In the genomic region with DNA sequence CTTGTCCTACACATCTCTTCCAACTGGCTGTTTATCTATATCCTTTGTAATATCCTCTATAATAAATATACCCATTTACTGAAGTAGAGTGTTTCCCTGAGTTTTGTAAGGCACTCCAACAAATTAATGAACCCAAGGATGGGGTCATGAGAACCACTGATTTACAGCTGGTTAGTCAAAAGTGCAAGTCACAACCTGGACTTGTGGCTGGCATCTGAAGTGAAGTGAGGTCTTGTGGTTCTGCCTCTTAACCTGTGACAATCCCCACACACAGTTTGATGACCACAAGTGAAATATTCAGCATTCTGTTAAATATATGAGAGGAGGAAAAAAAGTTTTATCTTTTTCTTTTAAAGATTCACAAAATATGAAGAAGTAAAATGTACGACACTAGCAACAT, we compare ENCODE assay signal across 28 cellular contexts.
"Had no signal": no experiment of that assay in that cellular context is flagged by ENCODE, and none has a peak within 500 bp of the region (broad histone marks: within the 10 kb centered on the region; RNA-seq: fewer than 3 reads in every experiment).

No MANE protein-coding gene starts in this region.

- H3K4me3 ChIP-seq: heart left ventricle, neural progenitor cell, psoas muscle, right atrium auricular region, spleen, testis, transverse colon had no signal

- H3K79me2 ChIP-seq: parathyroid adenoma had no signal

- H3K27ac Mint-ChIP-seq: activated CD4-positive, alpha-beta T cell treated with anti-CD3 and anti-CD28 coated beads for 36 hours; activated CD8-positive, alpha-beta memory T cell treated with anti-CD3 and anti-CD28 coated beads, Interleukin-2, amount 10 ng/mL, durations not matched to agents 7 days and 5 days; activated CD8-positive, alpha-beta T cell treated with anti-CD3 and anti-CD28 coated beads, Interleukin-2, amount 10 ng/mL, durations not matched to agents 7 days and 5 days; activated naive CD4-positive, alpha-beta T cell treated with anti-CD3 and anti-CD28 coated beads, Interleukin-2, amount 50 U/mL, for 72 hours; activated T-helper 2 cell treated with anti-CD3 and anti-CD28 coated beads, Interferon-gamma antibody, Interleukin-2, Interleukin-4, amounts not matched to agents 10 μg/mL and 5 μg/mL and 100 μg/mL, durations not matched to agents 14 hours and 24 hours and 36 hours; effector memory CD8-positive, alpha-beta T cell; immature natural killer cell; mesothelial cell of epicardium; natural killer cell; neural progenitor cell had no signal

- H3K4me1 ChIP-seq: heart left ventricle, parathyroid adenoma, psoas muscle, right atrium auricular region, spleen, testis, transverse colon had no signal

- H3K9ac ChIP-seq: neural progenitor cell, parathyroid adenoma had no signal

- H3K9me3 ChIP-seq: heart left ventricle, psoas muscle, right atrium auricular region, testis, transverse colon had no signal

- H3K27ac ChIP-seq: brain microvascular endothelial cell, heart left ventricle, neural progenitor cell, parathyroid adenoma, psoas muscle, right atrium auricular region, spleen, testis, transverse colon had no signal

- H3K36me3 ChIP-seq: brain microvascular endothelial cell, heart left ventricle, neural progenitor cell, right atrium auricular region, spleen, transverse colon had no signal

- H2AFZ ChIP-seq: neural progenitor cell, parathyroid adenoma had no signal

- DNase-seq: activated CD4-positive, alpha-beta T cell treated with anti-CD3 and anti-CD28 coated beads for 36 hours; activated CD4-positive, CD25-positive, alpha-beta regulatory T cell; activated CD8-positive, alpha-beta memory T cell treated with anti-CD3 and anti-CD28 coated beads, Interleukin-2, amount 10 ng/mL, durations not matched to agents 7 days and 5 days; activated CD8-positive, alpha-beta T cell treated with anti-CD3 and anti-CD28 coated beads, Interleukin-2, amount 10 ng/mL, durations not matched to agents 7 days and 5 days; activated T-cell treated with anti-CD3 and anti-CD28 coated beads, Interleukin-2, amount 50 U/mL, for 48 hours; anterior cingulate cortex; brain microvascular endothelial cell; cortex of kidney; effector memory CD8-positive, alpha-beta T cell; foreskin fibroblast; heart left ventricle; hypothalamus; immature natural killer cell; left ventricle myocardium superior; natural killer cell; occipital lobe; psoas muscle; spleen; stimulated activated CD4-positive, alpha-beta T cell treated with anti-CD3 and anti-CD28 coated beads, Interleukin-2, amount 100 ng/mL, for 48 hours; stimulated activated naive CD8-positive, alpha-beta T cell treated with anti-CD3 and anti-CD28 coated beads, Interleukin-15, Interleukin-2, amounts not matched to agents 100 U/mL and 50 U/mL, for 24 hours; testis; transverse colon had no signal

- H3K9me3 Mint-ChIP-seq: activated naive CD4-positive, alpha-beta T cell treated with anti-CD3 and anti-CD28 coated beads, Interleukin-2, amount 50 U/mL, for 72 hours; activated T-helper 2 cell treated with anti-CD3 and anti-CD28 coated beads, Interferon-gamma antibody, Interleukin-2, Interleukin-4, amounts not matched to agents 10 μg/mL and 5 μg/mL and 100 μg/mL, durations not matched to agents 14 hours and 24 hours and 36 hours; effector memory CD8-positive, alpha-beta T cell; mesothelial cell of epicardium had no signal

- H3K36me3 Mint-ChIP-seq: activated CD8-positive, alpha-beta memory T cell treated with anti-CD3 and anti-CD28 coated beads, Interleukin-2, amount 10 ng/mL, durations not matched to agents 7 days and 5 days; activated naive CD4-positive, alpha-beta T cell treated with anti-CD3 and anti-CD28 coated beads, Interleukin-2, amount 50 U/mL, for 72 hours; immature natural killer cell; natural killer cell had no signal

- H3K4me3 Mint-ChIP-seq: activated CD4-positive, alpha-beta T cell treated with anti-CD3 and anti-CD28 coated beads for 36 hours; activated CD8-positive, alpha-beta memory T cell treated with anti-CD3 and anti-CD28 coated beads, Interleukin-2, amount 10 ng/mL, durations not matched to agents 7 days and 5 days; activated CD8-positive, alpha-beta T cell treated with anti-CD3 and anti-CD28 coated beads, Interleukin-2, amount 10 ng/mL, durations not matched to agents 7 days and 5 days; effector memory CD8-positive, alpha-beta T cell; immature natural killer cell; mesothelial cell of epicardium; natural killer cell; neural progenitor cell had no signal

- H3K4me1 Mint-ChIP-seq: activated CD4-positive, alpha-beta T cell treated with anti-CD3 and anti-CD28 coated beads for 36 hours; activated CD8-positive, alpha-beta memory T cell treated with anti-CD3 and anti-CD28 coated beads, Interleukin-2, amount 10 ng/mL, durations not matched to agents 7 days and 5 days; immature natural killer cell; natural killer cell had no signal

- H3K27me3 Mint-ChIP-seq: activated CD8-positive, alpha-beta memory T cell treated with anti-CD3 and anti-CD28 coated beads, Interleukin-2, amount 10 ng/mL, durations not matched to agents 7 days and 5 days; effector memory CD8-positive, alpha-beta T cell had no signal

- H3K27me3 ChIP-seq: brain microvascular endothelial cell, heart left ventricle, neural progenitor cell, right atrium auricular region, spleen, testis, transverse colon had no signal
